Comparison of ENCODE assay signal across 8 cellular contexts in genomic region chr11:115759622-115760527, GRCh38.
A peak's percentile ranks its signal among the peaks of the same experiment; 100 is the strongest.
DNase-seq lines count a peak whose midpoint lies in the region; ATAC-seq and TF ChIP-seq lines count a peak whose summit lies in the region.

No MANE protein-coding gene starts in this region.

- no peaks in the 10 kb centered on the region for H3K36me3 ChIP-seq in prostate gland

- no peak for TF ChIP-seq POLR2A in prostate gland (IDR thresholded peaks at IDR 0.05)

- H3K9me3 ChIP-seq in prostate gland, result no peaks in the 10 kb centered on the region

- intact Hi-C loops in prostate gland (cut with DNase I), result no loop called here

- WGBS in prostate gland, result 2% methylated on average over 63 of the region's 74 CpGs

- no peaks in the 10 kb centered on the region for H3K27me3 ChIP-seq in prostate gland (replicated peaks; ENCODE audit: insufficient read depth)

- H3K4me3 ChIP-seq in iPS-11a (ENCODE audit: low read depth, low read length), result peak overlapping the region; percentile 44
- peak overlapping the region; percentile 53 to 64 for H3K4me3 ChIP-seq in prostate gland

- H3K4me1 ChIP-seq in prostate gland (replicated peaks), result no peaks in the 10 kb centered on the region

- ATAC-seq in GM19397 (IDR thresholded peaks at IDR 0.05; ENCODE audit: unreplicated experiment) (no peak), HG03039 (IDR thresholded peaks at IDR 0.05; ENCODE audit: unreplicated experiment) (no peak)

- H3K27ac ChIP-seq in VCaP (peak overlapping the region; percentile 51; the same call in 1 of the 2 replicates), prostate gland (peak overlapping the region; percentile 42 to 60)

- DNase-seq in EL, result peak; percentile 6
- no peak for DNase-seq in prostate gland (ENCODE audit: low spot score)
- DNase-seq in midbrain (lab: John Stamatoyannopoulos, UW), result no peak
- DNase-seq in NCI-H1930 (lab: John Stamatoyannopoulos, UW), result no peak

- TF ChIP-seq CTCF in VCaP (conservative IDR thresholded peaks at IDR 0.05) (no peak), prostate gland (IDR thresholded peaks at IDR 0.05) (no peak)
